13 cellular contexts compared by ENCODE assay signal in genomic region chr3:156750191-156750873, GRCh38.
DNase-seq lines count a peak whose midpoint lies in the region; ATAC-seq, FAIRE-seq and TF ChIP-seq lines count a peak whose summit lies in the region.
"Had no signal": no experiment of that assay in that cellular context is flagged by ENCODE, and none has a peak within 500 bp of the region (broad histone marks: within the 10 kb centered on the region; RNA-seq: fewer than 3 reads in every experiment).

No MANE protein-coding gene starts in this region.

- H3K27me3 Mint-ChIP-seq in astrocyte (ENCODE audit: low read depth, unreplicated experiment): no peaks in the 10 kb centered on the region

- H3K79me2 ChIP-seq in astrocyte (ENCODE audit: insufficient read depth, low read length): no peaks in the 10 kb centered on the region
- no peaks in the 10 kb centered on the region for H3K79me2 ChIP-seq in keratinocyte (ENCODE audit: control insufficient read depth, insufficient read depth, low read length)

- DNase-seq in A172 (ENCODE audit: low spot score) (peak; percentile 19), HFF-Myc (ENCODE audit: extremely low read depth, low read depth) (no peak), astrocyte (ENCODE audit: low read depth) (peak; percentile 69), keratinocyte (ENCODE audit: low read depth, low spot score) (no peak)
- DNase-seq in stimulated activated naive CD8-positive, alpha-beta T cell treated with anti-CD3 and anti-CD28 coated beads, Interleukin-15, Interleukin-2, amounts not matched to agents 100 U/mL and 50 U/mL, for 24 hours: no peak
- DNase-seq: activated CD4-positive, alpha-beta memory T cell treated with anti-CD3 and anti-CD28 coated beads, Interleukin-2, amount 10 ng/mL, durations not matched to agents 7 days and 5 days; amygdala; hypothalamus had no signal

- H3K9ac ChIP-seq in astrocyte (ENCODE audit: low read length) (peak overlapping the region; percentile 83), keratinocyte (ENCODE audit: control insufficient read depth, extremely low read depth, insufficient read depth, low read length) (peak overlapping the region; percentile 84)
- H3K9ac ChIP-seq: BLaER1 had no signal

- peaks cover 4% of the 10 kb centered on the region for H3K9me3 ChIP-seq in astrocyte (ENCODE audit: insufficient read depth, low read depth, low read length)
- H3K9me3 ChIP-seq in keratinocyte (ENCODE audit: control insufficient read depth, low read depth, low read length): no peaks in the 10 kb centered on the region

- peaks cover 34% of the 10 kb centered on the region for H3K4me1 Mint-ChIP-seq in astrocyte (ENCODE audit: low read depth, unreplicated experiment)
- H3K4me1 Mint-ChIP-seq: activated CD4-positive, alpha-beta memory T cell treated with anti-CD3 and anti-CD28 coated beads, Interleukin-2, amount 10 ng/mL, durations not matched to agents 7 days and 5 days had no signal

- H3K27ac ChIP-seq in astrocyte (ENCODE audit: low read depth, low read length) (peak overlapping the region; percentile 92), keratinocyte (ENCODE audit: control insufficient read depth, insufficient read depth, low read length) (peak overlapping the region; percentile 97)
- H3K27ac ChIP-seq: BLaER1 had no signal

- peaks cover 3% of the 10 kb centered on the region for H3K9me1 ChIP-seq in keratinocyte (ENCODE audit: control insufficient read depth, extremely low read depth, insufficient read depth, low read length)

- H3K4me2 ChIP-seq in astrocyte (ENCODE audit: low read length) (peak overlapping the region; percentile 83), keratinocyte (ENCODE audit: control insufficient read depth, extremely low read depth, insufficient read depth, low read depth, low read length) (peak overlapping the region; percentile 91)
- H3K4me2 ChIP-seq: BLaER1 had no signal

- no peak overlapping the region for H3K4me3 Mint-ChIP-seq in astrocyte (ENCODE audit: unreplicated experiment)
- H3K4me3 Mint-ChIP-seq: activated CD4-positive, alpha-beta memory T cell treated with anti-CD3 and anti-CD28 coated beads, Interleukin-2, amount 10 ng/mL, durations not matched to agents 7 days and 5 days had no signal

- FAIRE-seq in astrocyte (lab: Jason Lieb, UNC) (peak; percentile 52), keratinocyte (lab: Jason Lieb, UNC) (no peak)
- FAIRE-seq: RCC 7860 had no signal

- H4K20me1 ChIP-seq in astrocyte (ENCODE audit: insufficient read depth, low read length): no peaks in the 10 kb centered on the region
- H4K20me1 ChIP-seq in keratinocyte (ENCODE audit: control insufficient read depth, extremely low read depth, insufficient read depth, low read length): no peaks in the 10 kb centered on the region
- H4K20me1 ChIP-seq: BLaER1 had no signal

- H3K36me3 ChIP-seq in astrocyte (ENCODE audit: insufficient read depth, low read length) (no peaks in the 10 kb centered on the region), keratinocyte (ENCODE audit: control insufficient read depth in 2 of 2, extremely low read depth in 1 of 2, insufficient read depth in 2 of 2, low read length in 2 of 2) (peaks cover 0 to 2% of the 10 kb centered on the region in 2 experiments)
- H3K36me3 ChIP-seq: BLaER1 had no signal

- H3K36me3 Mint-ChIP-seq in astrocyte (ENCODE audit: low read depth, unreplicated experiment): peaks cover 5% of the 10 kb centered on the region

- dilution Hi-C loops in keratinocyte (cut with MboI; ENCODE audit: extremely low pct_ligation_motif_present, low sequenced_read_pairs): no loop called here

- H3K9me3 Mint-ChIP-seq in astrocyte (ENCODE audit: unreplicated experiment): peaks cover 6% of the 10 kb centered on the region

- TF ChIP-seq CTCF in HFF-Myc (IDR thresholded peaks at IDR 0.05; ENCODE audit: low read depth, low read length, missing control alignments) (no peak), astrocyte (IDR thresholded peaks at IDR 0.05; ENCODE audit: insufficient read depth, low read depth, low read length) (no peak), keratinocyte (optimal IDR thresholded peaks at IDR 0.05 in 1 of 3, IDR thresholded peaks at IDR 0.05 in 1 of 3, conservative IDR thresholded peaks at IDR 0.05 in 1 of 3; ENCODE audit: extremely low read depth in 1 of 3, insufficient read depth in 2 of 3, low read length in 3 of 3) (no peak)

- peak overlapping the region; percentile 74 for H2AFZ ChIP-seq in astrocyte (ENCODE audit: low read depth, low read length)
- H2AFZ ChIP-seq in keratinocyte (ENCODE audit: control insufficient read depth, low read length): peak overlapping the region; percentile 44

- ATAC-seq in HG02970 (IDR thresholded peaks at IDR 0.05; ENCODE audit: low FRiP score, unreplicated experiment) (no peak), HG03469 (IDR thresholded peaks at IDR 0.05; ENCODE audit: unreplicated experiment) (no peak), GM19452 (IDR thresholded peaks at IDR 0.05; ENCODE audit: unreplicated experiment) (no peak)
- ATAC-seq in stimulated activated naive CD8-positive, alpha-beta T cell treated with anti-CD3 and anti-CD28 coated beads, Interleukin-15, Interleukin-2, amounts not matched to agents 100 U/mL and 50 U/mL, for 24 hours: no peak

- peak overlapping the region; percentile 98 for H3K27ac Mint-ChIP-seq in astrocyte (ENCODE audit: unreplicated experiment)
- H3K27ac Mint-ChIP-seq: activated CD4-positive, alpha-beta memory T cell treated with anti-CD3 and anti-CD28 coated beads, Interleukin-2, amount 10 ng/mL, durations not matched to agents 7 days and 5 days had no signal

- 0 out of 2 replicates have a peak overlapping the region, but pooled peaks have one; percentile 2 for H3K4me3 ChIP-seq in HFF-Myc (replicated peaks; ENCODE audit: low read depth, low read length)
- H3K4me3 ChIP-seq in astrocyte (ENCODE audit: insufficient read depth, low read depth, low read length): peak overlapping the region; percentile 40
- H3K4me3 ChIP-seq in keratinocyte (ENCODE audit: control insufficient read depth in 2 of 3, extremely low read depth in 1 of 3, insufficient read depth in 2 of 3, low read depth in 1 of 3, low read length in 3 of 3): peak overlapping the region in 2 of 3 experiments; percentile 29 to 50
- H3K4me3 ChIP-seq: BLaER1 had no signal

- H3K27me3 ChIP-seq in astrocyte (ENCODE audit: insufficient read depth, low read length) (no peaks in the 10 kb centered on the region), keratinocyte (ENCODE audit: control insufficient read depth, extremely low read depth, insufficient read depth, low read length) (no peaks in the 10 kb centered on the region)
- H3K27me3 ChIP-seq: BLaER1 had no signal

- H3K4me1 ChIP-seq in astrocyte (ENCODE audit: insufficient read depth, low read length) (peaks cover 29% of the 10 kb centered on the region), keratinocyte (ENCODE audit: control insufficient read depth, extremely low read depth, insufficient read depth, low read length) (peaks cover 23% of the 10 kb centered on the region)
- H3K4me1 ChIP-seq: BLaER1 had no signal

Comparison
In these comparisons a context has a peak if more than half of its experiments do, and no peak if none do; other contexts are left out.
1. DNase-seq: peak in A172 (single experiment) and astrocyte (single experiment); none in HFF-Myc (single experiment), keratinocyte (single experiment) and stimulated activated naive CD8-positive, alpha-beta T cell treated with anti-CD3 and anti-CD28 coated beads, Interleukin-15, Interleukin-2, amounts not matched to agents 100 U/mL and 50 U/mL, for 24 hours (single experiment).
2. Peak in every context shown above with its lines, with median percentiles within 50 percentile points of each other: H3K4me3 ChIP-seq.